Comparison of ENCODE assay signal across 13 cellular contexts in genomic region chr3:129100274-129100673, GRCh38. TPM values are rescaled to one million over a fixed set of nuclear protein-coding genes. Genes with fewer than 3 reads are reported as not detected.
DNase-seq lines count a peak whose midpoint lies in the region; ATAC-seq and TF ChIP-seq lines count a peak whose summit lies in the region.
"Had no signal": no experiment of that assay in that cellular context is flagged by ENCODE, and none has a peak within 500 bp of the region (broad histone marks: within the 10 kb centered on the region; RNA-seq: fewer than 3 reads in every experiment).

No MANE protein-coding gene starts in this region.

- H3K36me3 Mint-ChIP-seq in activated naive CD4-positive, alpha-beta T cell treated with anti-CD3 and anti-CD28 coated beads, Interleukin-2, amount 50 U/mL, for 72 hours: peaks cover 16 to 40% of the 10 kb centered on the region in 2 donors
- peaks cover 24% of the 10 kb centered on the region for H3K36me3 Mint-ChIP-seq in T-cell
- peaks cover 48% of the 10 kb centered on the region for H3K36me3 Mint-ChIP-seq in activated T-helper 17 cell treated with anti-CD3 and anti-CD28 coated beads, Interleukin-2, amount 50 U/mL, for 72 hours (ENCODE audit: low read depth)
- H3K36me3 Mint-ChIP-seq in stimulated activated effector memory CD8-positive, alpha-beta T cell treated with anti-CD3 and anti-CD28 coated beads, Interleukin-12 subunit alpha, Interleukin-12 subunit beta, amount 100 ng/mL, for 72 hours: peaks cover 49% of the 10 kb centered on the region

- H3K4me3 Mint-ChIP-seq in T-cell: peak overlapping the region in 1 of 3 donors; percentile 12
- no peak overlapping the region for H3K4me3 Mint-ChIP-seq in activated T-helper 17 cell treated with anti-CD3 and anti-CD28 coated beads, Interleukin-2, amount 50 U/mL, for 72 hours
- H3K4me3 Mint-ChIP-seq in stimulated activated effector memory CD8-positive, alpha-beta T cell treated with anti-CD3 and anti-CD28 coated beads, Interleukin-12 subunit alpha, Interleukin-12 subunit beta, amount 100 ng/mL, for 72 hours: no peak overlapping the region
- H3K4me3 Mint-ChIP-seq: CD8-positive, alpha-beta memory T cell; H9 had no signal

- ATAC-seq in activated naive CD4-positive, alpha-beta T cell treated with anti-CD3 and anti-CD28 coated beads, Interleukin-2, amount 50 U/mL, for 72 hours: peak in 1 of 2 donors; percentile 71
- no peak for ATAC-seq in T-cell (replicated peaks in 1 of 4)
- ATAC-seq in activated T-helper 17 cell treated with anti-CD3 and anti-CD28 coated beads, Interleukin-2, amount 50 U/mL, for 72 hours (replicated peaks): peak; percentile 52
- no peak for ATAC-seq in stimulated activated effector memory CD8-positive, alpha-beta T cell treated with anti-CD3 and anti-CD28 coated beads, Interleukin-12 subunit alpha, Interleukin-12 subunit beta, amount 100 ng/mL, for 72 hours
- no peak for ATAC-seq in HG03025 (IDR thresholded peaks at IDR 0.05; ENCODE audit: low FRiP score, unreplicated experiment)

- peaks cover 0 to 4% of the 10 kb centered on the region in 2 donors for H3K9me3 Mint-ChIP-seq in activated naive CD4-positive, alpha-beta T cell treated with anti-CD3 and anti-CD28 coated beads, Interleukin-2, amount 50 U/mL, for 72 hours
- H3K9me3 Mint-ChIP-seq in T-cell: no peaks in the 10 kb centered on the region
- no peaks in the 10 kb centered on the region for H3K9me3 Mint-ChIP-seq in activated T-helper 17 cell treated with anti-CD3 and anti-CD28 coated beads, Interleukin-2, amount 50 U/mL, for 72 hours
- H3K9me3 Mint-ChIP-seq in stimulated activated effector memory CD8-positive, alpha-beta T cell treated with anti-CD3 and anti-CD28 coated beads, Interleukin-12 subunit alpha, Interleukin-12 subunit beta, amount 100 ng/mL, for 72 hours: no peaks in the 10 kb centered on the region
- H3K9me3 Mint-ChIP-seq: CD8-positive, alpha-beta memory T cell; H9 had no signal

- CTCF ChIA-PET in T-cell (lab: Charles Lee): interaction anchor here (0.6 to 1.8 kb wide), 3 partner anchors 18 to 47 kb away, joined by 3 to 4 read pairs (median 3); no protein-coding TSS in a partner anchor

- no peaks in the 10 kb centered on the region for H3K27me3 Mint-ChIP-seq in T-cell
- no peaks in the 10 kb centered on the region for H3K27me3 Mint-ChIP-seq in activated T-helper 17 cell treated with anti-CD3 and anti-CD28 coated beads, Interleukin-2, amount 50 U/mL, for 72 hours

- peak overlapping the region; percentile 64 to 78 for H3K27ac Mint-ChIP-seq in activated naive CD4-positive, alpha-beta T cell treated with anti-CD3 and anti-CD28 coated beads, Interleukin-2, amount 50 U/mL, for 72 hours
- peak overlapping the region; percentile 66 to 68 for H3K27ac Mint-ChIP-seq in T-cell
- H3K27ac Mint-ChIP-seq in activated T-helper 17 cell treated with anti-CD3 and anti-CD28 coated beads, Interleukin-2, amount 50 U/mL, for 72 hours: peak overlapping the region; percentile 37
- H3K27ac Mint-ChIP-seq in stimulated activated effector memory CD8-positive, alpha-beta T cell treated with anti-CD3 and anti-CD28 coated beads, Interleukin-12 subunit alpha, Interleukin-12 subunit beta, amount 100 ng/mL, for 72 hours: peak overlapping the region; percentile 6
- H3K27ac Mint-ChIP-seq: H9 had no signal

- H3K4me1 Mint-ChIP-seq in T-cell: peaks cover 73 to 84% (median 78%) of the 10 kb centered on the region in 3 donors
- peaks cover 38% of the 10 kb centered on the region for H3K4me1 Mint-ChIP-seq in activated T-helper 17 cell treated with anti-CD3 and anti-CD28 coated beads, Interleukin-2, amount 50 U/mL, for 72 hours
- peaks cover 71% of the 10 kb centered on the region for H3K4me1 Mint-ChIP-seq in stimulated activated effector memory CD8-positive, alpha-beta T cell treated with anti-CD3 and anti-CD28 coated beads, Interleukin-12 subunit alpha, Interleukin-12 subunit beta, amount 100 ng/mL, for 72 hours
- H3K4me1 Mint-ChIP-seq: H9 had no signal

- POLR2A ChIA-PET in T-cell (lab: Charles Lee): interaction anchor here in 1 of 2 donors (1.0 kb wide), 1 partner anchor 19 kb away, joined by 3 read pairs; no protein-coding TSS in a partner anchor

- DNase-seq in activated naive CD4-positive, alpha-beta T cell treated with anti-CD3 and anti-CD28 coated beads, Interleukin-2, amount 50 U/mL, for 72 hours (ENCODE audit: low spot score in 2 of 2): no peak
- DNase-seq in activated naive CD4-positive, alpha-beta T cell treated with anti-CD3 and anti-CD28 coated beads, Interleukin-2, amount 50 U/mL, for 16 hours: no peak
- DNase-seq in T-cell (no peak), GM20000 (ENCODE audit: low spot score) (no peak)
- no peak for DNase-seq in stimulated activated effector memory CD8-positive, alpha-beta T cell treated with anti-CD3 and anti-CD28 coated beads, Interleukin-12 subunit alpha, Interleukin-12 subunit beta, amount 100 ng/mL, for 72 hours (ENCODE audit: low spot score in 2 of 2)
- DNase-seq: CD8-positive, alpha-beta memory T cell; DND-41; H9; NCI-H1436 treated with DMSO at 0.1 percent for 48 hours; NCI-H2029 treated with DMSO at 0.1 percent for 48 hours had no signal

- no peak for TF ChIP-seq CTCF in GM20000 (IDR thresholded peaks at IDR 0.05; ENCODE audit: extremely low read depth, missing control alignments)

RNA-seq across cellular contexts. Expression of gene RAB43, which starts 21.3 kb away (rescaled TPM):
- total RNA-seq in activated naive CD4-positive, alpha-beta T cell treated with anti-CD3 and anti-CD28 coated beads, Interleukin-2, amount 50 U/mL, for 72 hours: 10 to 100 TPM; 57.4 to 64.1 TPM
- 10 to 100 TPM; 53.8 to 96.9 (median 77.6) TPM for total RNA-seq in T-cell
- 10 to 100 TPM; 26.1 to 49.7 TPM for total RNA-seq in activated T-helper 17 cell treated with anti-CD3 and anti-CD28 coated beads, Interleukin-2, amount 50 U/mL, for 72 hours

RNA-seq across cellular contexts. Expression of gene GP9, which starts 39.7 kb away (rescaled TPM):
- total RNA-seq in activated naive CD4-positive, alpha-beta T cell treated with anti-CD3 and anti-CD28 coated beads, Interleukin-2, amount 50 U/mL, for 72 hours: not detected
- not detected for total RNA-seq in T-cell
- total RNA-seq in activated T-helper 17 cell treated with anti-CD3 and anti-CD28 coated beads, Interleukin-2, amount 50 U/mL, for 72 hours: not detected
- total RNA-seq: CD8-positive, alpha-beta memory T cell; H9; M059J had no signal

Comparison
In these comparisons a context has a peak if more than half of its experiments do, and no peak if none do; other contexts are left out.
1. H3K27ac Mint-ChIP-seq: peak in every context shown above with its lines; median percentile 71 in activated naive CD4-positive, alpha-beta T cell treated with anti-CD3 and anti-CD28 coated beads, Interleukin-2, amount 50 U/mL, for 72 hours; 67 in T-cell; 37 in activated T-helper 17 cell treated with anti-CD3 and anti-CD28 coated beads, Interleukin-2, amount 50 U/mL, for 72 hours; 6 in stimulated activated effector memory CD8-positive, alpha-beta T cell treated with anti-CD3 and anti-CD28 coated beads, Interleukin-12 subunit alpha, Interleukin-12 subunit beta, amount 100 ng/mL, for 72 hours.